Comparison of ENCODE assay signal across 11 cellular contexts in genomic region chr3:42063886-42064285, GRCh38. TPM values are rescaled to one million over a fixed set of nuclear protein-coding genes. Genes with fewer than 3 reads are reported as not detected.
A peak's percentile ranks its signal among the peaks of the same experiment; 100 is the strongest.
DNase-seq lines count a peak whose midpoint lies in the region; ATAC-seq and TF ChIP-seq lines count a peak whose summit lies in the region.
"Had no signal": no experiment of that assay in that cellular context is flagged by ENCODE, and none has a peak within 500 bp of the region (broad histone marks: within the 10 kb centered on the region; RNA-seq: fewer than 3 reads in every experiment).

No MANE protein-coding gene starts in this region.

- no peaks in the 10 kb centered on the region for H3K9me3 ChIP-seq in smooth muscle cell (replicated peaks; ENCODE audit: low read depth)
- H3K9me3 ChIP-seq: HAP-1 had no signal

- peak overlapping the region; percentile 12; the same call in 1 of the 2 replicates for H3K4me2 ChIP-seq in GM23338
- H3K4me2 ChIP-seq in smooth muscle cell: no peak overlapping the region

- H3F3A ChIP-seq in GM23338 (replicated peaks; ENCODE audit: low read depth) (no peaks in the 10 kb centered on the region), smooth muscle cell (ENCODE audit: low read depth) (peaks cover 28% of the 10 kb centered on the region)

- H3K36me3 ChIP-seq in GM23338 (ENCODE audit: insufficient read depth) (no peaks in the 10 kb centered on the region), smooth muscle cell (ENCODE audit: low read depth) (no peaks in the 10 kb centered on the region)
- H3K36me3 ChIP-seq: HAP-1 had no signal

- H3K4me3 Mint-ChIP-seq in GM23338 (no peak overlapping the region), progenitor cell of endocrine pancreas (ENCODE audit: low read depth) (no peak overlapping the region)
- no peak overlapping the region for H3K4me3 Mint-ChIP-seq in activated T-helper 2 cell treated with anti-CD3 and anti-CD28 coated beads, Interferon-gamma antibody, Interleukin-2, Interleukin-4, amounts not matched to agents 10 μg/mL and 5 μg/mL and 100 μg/mL, durations not matched to agents 14 hours and 24 hours and 36 hours (ENCODE audit: low read depth)

- H3K27ac Mint-ChIP-seq in GM23338: peak overlapping the region; percentile 80
- no peak overlapping the region for H3K27ac Mint-ChIP-seq in progenitor cell of endocrine pancreas
- no peak overlapping the region for H3K27ac Mint-ChIP-seq in activated T-helper 2 cell treated with anti-CD3 and anti-CD28 coated beads, Interferon-gamma antibody, Interleukin-2, Interleukin-4, amounts not matched to agents 10 μg/mL and 5 μg/mL and 100 μg/mL, durations not matched to agents 14 hours and 24 hours and 36 hours

- no peak for DNase-seq in GM23338 (ENCODE audit: low spot score)
- DNase-seq in fibroblast of pulmonary artery (ENCODE audit: low read depth): peak; percentile 61
- no peak for DNase-seq in smooth muscle cell (lab: John Stamatoyannopoulos, UW; ENCODE audit: unreplicated experiment)
- no peak for DNase-seq in progenitor cell of endocrine pancreas (ENCODE audit: low spot score, unreplicated experiment)
- no peak for DNase-seq in activated T-helper 2 cell treated with anti-CD3 and anti-CD28 coated beads, Interferon-gamma antibody, Interleukin-2, Interleukin-4, amounts not matched to agents 10 μg/mL and 5 μg/mL and 100 μg/mL, durations not matched to agents 14 hours and 24 hours and 36 hours (ENCODE audit: low spot score)
- DNase-seq: hypothalamus, NCI-H1048 had no signal

- H3K9me3 Mint-ChIP-seq in GM23338 (no peaks in the 10 kb centered on the region), progenitor cell of endocrine pancreas (ENCODE audit: low read depth) (no peaks in the 10 kb centered on the region)
- no peaks in the 10 kb centered on the region for H3K9me3 Mint-ChIP-seq in activated T-helper 2 cell treated with anti-CD3 and anti-CD28 coated beads, Interferon-gamma antibody, Interleukin-2, Interleukin-4, amounts not matched to agents 10 μg/mL and 5 μg/mL and 100 μg/mL, durations not matched to agents 14 hours and 24 hours and 36 hours

- WGBS in smooth muscle cell (ENCODE audit: low lambda C conversion rate): 48% methylated on average over 7 of the region's 7 CpGs

- no peaks in the 10 kb centered on the region for H3K27me3 ChIP-seq in GM23338 (ENCODE audit: insufficient read depth)
- no peaks in the 10 kb centered on the region for H3K27me3 ChIP-seq in smooth muscle cell (ENCODE audit: low read depth)

- H3K4me3 ChIP-seq in GM23338 (no peak overlapping the region), fibroblast of pulmonary artery (replicated peaks; ENCODE audit: low read depth, low read length) (no peak overlapping the region), smooth muscle cell (no peak overlapping the region)
- H3K4me3 ChIP-seq: HAP-1 had no signal

- no peaks in the 10 kb centered on the region for H4K20me1 ChIP-seq in GM23338 (replicated peaks; ENCODE audit: insufficient read depth)
- H4K20me1 ChIP-seq in smooth muscle cell (ENCODE audit: low read depth): no peaks in the 10 kb centered on the region

- H3K27me3 Mint-ChIP-seq in GM23338 (ENCODE audit: insufficient read depth, low read depth, poor library complexity): peaks cover 6% of the 10 kb centered on the region
- no peaks in the 10 kb centered on the region for H3K27me3 Mint-ChIP-seq in progenitor cell of endocrine pancreas
- H3K27me3 Mint-ChIP-seq in activated T-helper 2 cell treated with anti-CD3 and anti-CD28 coated beads, Interferon-gamma antibody, Interleukin-2, Interleukin-4, amounts not matched to agents 10 μg/mL and 5 μg/mL and 100 μg/mL, durations not matched to agents 14 hours and 24 hours and 36 hours (ENCODE audit: low read depth): no peaks in the 10 kb centered on the region

- H3K4me1 ChIP-seq in GM23338 (ENCODE audit: insufficient read depth) (peaks cover 23% of the 10 kb centered on the region), smooth muscle cell (ENCODE audit: low read depth) (peaks cover 13% of the 10 kb centered on the region)

- H3K36me3 Mint-ChIP-seq in GM23338 (ENCODE audit: low read depth) (no peaks in the 10 kb centered on the region), progenitor cell of endocrine pancreas (ENCODE audit: insufficient read depth) (no peaks in the 10 kb centered on the region)
- no peaks in the 10 kb centered on the region for H3K36me3 Mint-ChIP-seq in activated T-helper 2 cell treated with anti-CD3 and anti-CD28 coated beads, Interferon-gamma antibody, Interleukin-2, Interleukin-4, amounts not matched to agents 10 μg/mL and 5 μg/mL and 100 μg/mL, durations not matched to agents 14 hours and 24 hours and 36 hours (ENCODE audit: low read depth)

- intact Hi-C loops in activated T-helper 2 cell treated with anti-CD3 and anti-CD28 coated beads, Interferon-gamma antibody, Interleukin-2, Interleukin-4, amounts not matched to agents 10 μg/mL and 5 μg/mL and 100 μg/mL, durations not matched to agents 14 hours and 24 hours and 36 hours (cut with micrococcal nuclease): no loop called here

- H2AFZ ChIP-seq in GM23338: no peak overlapping the region
- no peak overlapping the region for H2AFZ ChIP-seq in smooth muscle cell (ENCODE audit: low read depth)

- ATAC-seq in GM23338: no peak
- peak; percentile 46 for ATAC-seq in SK-N-SH treated with all-trans-retinoic acid at 6 μM for 48 hours
- ATAC-seq in GM18870 (IDR thresholded peaks at IDR 0.05; ENCODE audit: unreplicated experiment): no peak
- no peak for ATAC-seq in HG03432 (IDR thresholded peaks at IDR 0.05; ENCODE audit: unreplicated experiment)

- H3K4me1 Mint-ChIP-seq in GM23338 (peaks cover 52% of the 10 kb centered on the region), progenitor cell of endocrine pancreas (ENCODE audit: low read depth) (peaks cover 10% of the 10 kb centered on the region)
- H3K4me1 Mint-ChIP-seq in activated T-helper 2 cell treated with anti-CD3 and anti-CD28 coated beads, Interferon-gamma antibody, Interleukin-2, Interleukin-4, amounts not matched to agents 10 μg/mL and 5 μg/mL and 100 μg/mL, durations not matched to agents 14 hours and 24 hours and 36 hours (ENCODE audit: low read depth): peaks cover 6% of the 10 kb centered on the region

- no peaks in the 10 kb centered on the region for H3K9me2 ChIP-seq in GM23338 (ENCODE audit: insufficient read depth)

- TF ChIP-seq CTCF in GM23338 (conservative IDR thresholded peaks at IDR 0.05; ENCODE audit: low read depth in 2 of 2) (no peak), fibroblast of pulmonary artery (IDR thresholded peaks at IDR 0.05; ENCODE audit: low read length, missing control alignments) (no peak), smooth muscle cell (IDR thresholded peaks at IDR 0.05; ENCODE audit: borderline replicate concordance, insufficient read depth, poor library complexity, severe bottlenecking) (no peak), progenitor cell of endocrine pancreas (IDR thresholded peaks at IDR 0.05; ENCODE audit: unreplicated experiment) (no peak)

- peak overlapping the region; percentile 38 for H3K9ac ChIP-seq in smooth muscle cell (ENCODE audit: low read depth)

- H3K79me2 ChIP-seq in GM23338 (replicated peaks; ENCODE audit: insufficient read depth) (peaks cover 40% of the 10 kb centered on the region), smooth muscle cell (ENCODE audit: low read depth) (peaks cover 34% of the 10 kb centered on the region)

- H3K27ac ChIP-seq in GM23338 (ENCODE audit: low read depth) (peak overlapping the region; percentile 86), smooth muscle cell (ENCODE audit: low read depth) (peak overlapping the region; percentile 74)

TF ChIP-seq in GM23338, 12 proteins besides CTCF, POLR2A, EP300 and RAD21 (continues in another document):
- TF ChIP-seq JUNB (IDR thresholded peaks at IDR 0.05; ENCODE audit: unreplicated experiment) (no peak), ZNF331 (CRISPR knock-in tag; IDR thresholded peaks at IDR 0.05; ENCODE audit: low read depth) (no peak)

TF ChIP-seq in SK-N-SH treated with all-trans-retinoic acid at 6 μM for 48 hours, 23 proteins besides CTCF, POLR2A, EP300 and RAD21 (continues in another document):
- no peak for TF ChIP-seq PPARA (CRISPR knock-in tag; IDR thresholded peaks at IDR 0.05; ENCODE audit: borderline replicate concordance)
- no peak for TF ChIP-seq CREB5 (CRISPR knock-in tag; IDR thresholded peaks at IDR 0.05; ENCODE audit: low read depth)
- TF ChIP-seq ZFP3 (CRISPR knock-in tag; IDR thresholded peaks at IDR 0.05): no peak
- TF ChIP-seq CSDC2 (CRISPR knock-in tag; IDR thresholded peaks at IDR 0.05): no peak
- no peak for TF ChIP-seq PATZ1 (CRISPR knock-in tag; IDR thresholded peaks at IDR 0.05; ENCODE audit: borderline replicate concordance)

RNA-seq across cellular contexts. Expression of gene TRAK1, which starts 27.3 kb away (rescaled TPM):
- 47.4 and 50.1 TPM in 2 replicates for total RNA-seq in GM23338 (2014; rRNA removed; shearing (Covaris generic))
- 12.2 and 13.4 TPM in 2 replicates for polyA plus RNA-seq in GM23338 (2016; fragmentation: Nextera tagmentation; extraction: Ambion mirVana)
- total RNA-seq in smooth muscle cell: 13.7 and 16.3 TPM in 2 replicates
- polyA plus RNA-seq in smooth muscle cell: 8.7 and 13.9 TPM in 2 replicates
- total RNA-seq in progenitor cell of endocrine pancreas: 53.8 and 55.5 TPM in 2 replicates
- total RNA-seq in activated T-helper 2 cell treated with anti-CD3 and anti-CD28 coated beads, Interferon-gamma antibody, Interleukin-2, Interleukin-4, amounts not matched to agents 10 μg/mL and 5 μg/mL and 100 μg/mL, durations not matched to agents 14 hours and 24 hours and 36 hours: 37.8 and 40.9 TPM in 2 replicates
